2 cellular contexts compared by ENCODE assay signal in the genomic region with DNA sequence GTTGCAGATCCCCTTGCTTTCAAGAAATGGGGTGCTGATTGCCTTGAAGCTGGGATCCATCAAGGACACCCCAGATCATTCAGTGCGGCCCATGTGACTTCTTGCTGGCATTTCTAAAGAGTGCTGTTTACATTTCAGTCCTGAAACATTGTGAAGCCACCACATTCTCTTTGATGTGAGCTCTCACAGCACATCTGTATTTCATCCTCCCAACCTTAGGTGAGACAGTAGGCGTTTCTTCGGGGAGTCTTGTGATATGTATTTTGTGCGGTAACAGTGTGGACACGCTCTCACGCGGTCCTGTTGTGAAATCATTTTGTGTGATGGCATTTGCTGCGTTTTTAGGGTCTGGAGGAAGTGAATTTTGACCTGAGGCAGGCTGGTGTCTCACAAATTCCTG.
A peak's percentile ranks its signal among the peaks of the same experiment; 100 is the strongest.
TF ChIP-seq lines count a peak whose summit lies in the region.

No MANE protein-coding gene starts in this region.

TF ChIP-seq in WTC11, 78 proteins besides CTCF, POLR2A, EP300 and RAD21:
- TF ChIP-seq, protein P1, sequence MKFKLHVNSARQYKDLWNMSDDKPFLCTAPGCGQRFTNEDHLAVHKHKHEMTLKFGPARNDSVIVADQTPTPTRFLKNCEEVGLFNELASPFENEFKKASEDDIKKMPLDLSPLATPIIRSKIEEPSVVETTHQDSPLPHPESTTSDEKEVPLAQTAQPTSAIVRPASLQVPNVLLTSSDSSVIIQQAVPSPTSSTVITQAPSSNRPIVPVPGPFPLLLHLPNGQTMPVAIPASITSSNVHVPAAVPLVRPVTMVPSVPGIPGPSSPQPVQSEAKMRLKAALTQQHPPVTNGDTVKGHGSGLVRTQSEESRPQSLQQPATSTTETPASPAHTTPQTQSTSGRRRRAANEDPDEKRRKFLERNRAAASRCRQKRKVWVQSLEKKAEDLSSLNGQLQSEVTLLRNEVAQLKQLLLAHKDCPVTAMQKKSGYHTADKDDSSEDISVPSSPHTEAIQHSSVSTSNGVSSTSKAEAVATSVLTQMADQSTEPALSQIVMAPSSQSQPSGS (CRISPR knock-in tag; IDR thresholded peaks at IDR 0.05; ENCODE audit: borderline replicate concordance, low read depth) = no peak
- TF ChIP-seq, protein P2, sequence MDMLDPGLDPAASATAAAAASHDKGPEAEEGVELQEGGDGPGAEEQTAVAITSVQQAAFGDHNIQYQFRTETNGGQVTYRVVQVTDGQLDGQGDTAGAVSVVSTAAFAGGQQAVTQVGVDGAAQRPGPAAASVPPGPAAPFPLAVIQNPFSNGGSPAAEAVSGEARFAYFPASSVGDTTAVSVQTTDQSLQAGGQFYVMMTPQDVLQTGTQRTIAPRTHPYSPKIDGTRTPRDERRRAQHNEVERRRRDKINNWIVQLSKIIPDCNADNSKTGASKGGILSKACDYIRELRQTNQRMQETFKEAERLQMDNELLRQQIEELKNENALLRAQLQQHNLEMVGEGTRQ (CRISPR knock-in tag; IDR thresholded peaks at IDR 0.05) = peak; percentile 42
TF ChIP-seq in WTC11: peak in this region for 1.

TF ChIP-seq in H1, 55 proteins besides CTCF, POLR2A, EP300 and RAD21:
- TF ChIP-seq HDAC2 (IDR thresholded peaks at IDR 0.05; ENCODE audit: borderline replicate concordance in 1 of 2, low read depth in 2 of 2, low read length in 2 of 2) (no peak), TEAD4 (IDR thresholded peaks at IDR 0.05; ENCODE audit: low read depth, low read length) (peak; percentile 26; the same call in 1 of the 2 replicates)
